In the genomic region with DNA sequence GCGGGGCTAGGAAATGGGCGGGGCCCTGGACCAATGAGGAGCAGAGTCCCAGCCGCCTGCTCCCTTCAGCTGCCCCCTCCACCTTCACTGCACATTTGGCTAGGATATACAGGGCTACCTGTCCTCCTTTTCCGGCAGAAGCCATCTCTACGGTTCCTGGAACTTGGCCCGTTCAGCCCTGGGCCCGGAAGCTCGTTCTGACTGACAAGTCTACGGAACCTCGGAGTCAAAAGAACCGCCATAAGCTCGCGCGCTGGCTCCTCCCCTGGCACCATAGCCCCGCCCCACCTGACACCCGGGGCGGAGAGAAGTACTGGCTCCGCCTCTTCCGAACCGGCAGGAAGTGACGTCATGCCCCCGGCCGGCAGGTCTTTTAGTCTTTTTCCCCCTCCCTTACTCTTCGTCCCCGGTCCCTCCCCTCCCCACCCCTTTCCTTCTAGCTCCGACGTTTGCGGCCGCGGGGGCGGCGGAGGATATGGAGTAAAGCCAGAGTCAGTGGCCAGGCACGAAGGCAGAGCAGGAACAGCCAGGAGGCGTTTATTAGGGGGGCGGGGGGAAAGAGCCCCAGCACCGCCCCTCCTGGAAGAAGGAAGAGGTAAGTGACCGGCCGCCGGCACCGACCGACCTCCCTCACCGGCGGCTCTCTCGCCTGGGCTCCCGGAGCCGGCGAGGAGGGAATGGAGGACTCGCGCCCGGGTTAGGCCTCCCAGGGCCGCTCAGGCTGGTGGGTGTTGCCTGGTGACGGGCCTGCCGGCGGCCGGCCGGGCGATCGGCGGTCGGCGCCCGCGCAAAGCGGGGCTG, we compare ENCODE assay signal across 8 cellular contexts. TPM values are rescaled to one million over a fixed set of nuclear protein-coding genes. Genes with fewer than 3 reads are reported as not detected.
DNase-seq lines count a peak whose midpoint lies in the region; ATAC-seq, FAIRE-seq and TF ChIP-seq lines count a peak whose summit lies in the region.

DEPDC4 (minus strand) TSS at position 278 of the 801 bp plus-strand sequence; CDS start at position 275, 3 bp downstream.
A gene with protein sequence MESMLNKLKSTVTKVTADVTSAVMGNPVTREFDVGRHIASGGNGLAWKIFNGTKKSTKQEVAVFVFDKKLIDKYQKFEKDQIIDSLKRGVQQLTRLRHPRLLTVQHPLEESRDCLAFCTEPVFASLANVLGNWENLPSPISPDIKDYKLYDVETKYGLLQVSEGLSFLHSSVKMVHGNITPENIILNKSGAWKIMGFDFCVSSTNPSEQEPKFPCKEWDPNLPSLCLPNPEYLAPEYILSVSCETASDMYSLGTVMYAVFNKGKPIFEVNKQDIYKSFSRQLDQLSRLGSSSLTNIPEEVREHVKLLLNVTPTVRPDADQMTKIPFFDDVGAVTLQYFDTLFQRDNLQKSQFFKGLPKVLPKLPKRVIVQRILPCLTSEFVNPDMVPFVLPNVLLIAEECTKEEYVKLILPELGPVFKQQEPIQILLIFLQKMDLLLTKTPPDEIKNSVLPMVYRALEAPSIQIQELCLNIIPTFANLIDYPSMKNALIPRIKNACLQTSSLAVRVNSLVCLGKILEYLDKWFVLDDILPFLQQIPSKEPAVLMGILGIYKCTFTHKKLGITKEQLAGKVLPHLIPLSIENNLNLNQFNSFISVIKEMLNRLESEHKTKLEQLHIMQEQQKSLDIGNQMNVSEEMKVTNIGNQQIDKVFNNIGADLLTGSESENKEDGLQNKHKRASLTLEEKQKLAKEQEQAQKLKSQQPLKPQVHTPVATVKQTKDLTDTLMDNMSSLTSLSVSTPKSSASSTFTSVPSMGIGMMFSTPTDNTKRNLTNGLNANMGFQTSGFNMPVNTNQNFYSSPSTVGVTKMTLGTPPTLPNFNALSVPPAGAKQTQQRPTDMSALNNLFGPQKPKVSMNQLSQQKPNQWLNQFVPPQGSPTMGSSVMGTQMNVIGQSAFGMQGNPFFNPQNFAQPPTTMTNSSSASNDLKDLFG (plus strand): TSS at position 376 of the 801 bp plus-strand sequence. CDS start 15,794 bp downstream, outside the sequence.

- H3K27ac ChIP-seq in MM.1S (ENCODE audit: low read length): peak within 1 kb of the TSS; percentile 91
- peak within 1 kb of the TSS; percentile 95 for H3K27ac ChIP-seq in neural cell (ENCODE audit: low read length)

- DNase-seq in HCEC 1CT (peak; percentile 97), MM.1S (peak; percentile 90), SHP77 treated with DMSO at 0.1 percent for 48 hours (lab: John Stamatoyannopoulos, UW) (peak; percentile 90), fibroblast of villous mesenchyme (ENCODE audit: low read depth) (peak; percentile 99)
- peak; percentile 91 for DNase-seq in activated gamma-delta T cell treated with anti-CD3 and anti-CD28 coated beads, Interleukin-2, amount 50 U/mL, for 16 hours (ENCODE audit: low read depth)
- peak; percentile 93 to 94 for DNase-seq in stimulated activated naive CD8-positive, alpha-beta T cell treated with anti-CD3 and anti-CD28 coated beads, Interleukin-15, amount 100 ng/mL, for 72 hours

- H3K4me1 Mint-ChIP-seq in stimulated activated naive CD8-positive, alpha-beta T cell treated with anti-CD3 and anti-CD28 coated beads, Interleukin-15, amount 100 ng/mL, for 72 hours: peaks cover 23% of the 10 kb centered on the region

- no peaks in the 10 kb centered on the region for H3K9me3 ChIP-seq in MM.1S (replicated peaks; ENCODE audit: insufficient read depth, low read length)
- H3K9me3 ChIP-seq in neural cell (ENCODE audit: low read length): no peaks in the 10 kb centered on the region

- peaks cover 16% of the 10 kb centered on the region for H3K4me1 ChIP-seq in MM.1S (ENCODE audit: low read length)

- H3K4me2 ChIP-seq in MM.1S (ENCODE audit: low read depth, low read length): peak within 1 kb of the TSS; percentile 77
- H3K4me2 ChIP-seq in neural cell (ENCODE audit: low read length): peak within 1 kb of the TSS; percentile 98

- H3K9ac ChIP-seq in MM.1S (ENCODE audit: low read length) (peak within 1 kb of the TSS; percentile 92), neural cell (ENCODE audit: low read length) (peak within 1 kb of the TSS; percentile 96)

- TF ChIP-seq CTCF in MM.1S (IDR thresholded peaks at IDR 0.05; ENCODE audit: low read length): no peak
- TF ChIP-seq CTCF in fibroblast of villous mesenchyme (IDR thresholded peaks at IDR 0.05; ENCODE audit: insufficient read depth, low read depth, low read length): no peak
- no peak for TF ChIP-seq CTCF in neural cell (IDR thresholded peaks at IDR 0.05; ENCODE audit: poor library complexity, severe bottlenecking)

- H3K36me3 ChIP-seq in MM.1S (replicated peaks; ENCODE audit: insufficient read depth, low read length): no peaks in the 10 kb centered on the region
- no peaks in the 10 kb centered on the region for H3K36me3 ChIP-seq in neural cell (ENCODE audit: insufficient read depth, low read length)

- H3K27ac Mint-ChIP-seq in stimulated activated naive CD8-positive, alpha-beta T cell treated with anti-CD3 and anti-CD28 coated beads, Interleukin-15, amount 100 ng/mL, for 72 hours: peak within 1 kb of the TSS; percentile 99

- H3K27me3 ChIP-seq in MM.1S (replicated peaks; ENCODE audit: insufficient read depth, low read length) (no peaks in the 10 kb centered on the region), neural cell (ENCODE audit: insufficient read depth, low read depth, low read length) (no peaks in the 10 kb centered on the region)

- H3K4me3 ChIP-seq in MM.1S (ENCODE audit: low read length) (peak within 1 kb of the TSS; percentile 80), fibroblast of villous mesenchyme (ENCODE audit: low read depth, low read length) (peak within 1 kb of the TSS; percentile 93), neural cell (ENCODE audit: low read length) (peak within 1 kb of the TSS; percentile 92)

- no peaks in the 10 kb centered on the region for H3K27me3 Mint-ChIP-seq in stimulated activated naive CD8-positive, alpha-beta T cell treated with anti-CD3 and anti-CD28 coated beads, Interleukin-15, amount 100 ng/mL, for 72 hours

- no peak for TF ChIP-seq EP300 in neural cell (conservative IDR thresholded peaks at IDR 0.05; ENCODE audit: poor library complexity, severe bottlenecking)

- peak within 1 kb of the TSS; percentile 91 for H2AFZ ChIP-seq in MM.1S (ENCODE audit: low read length)
- peak within 1 kb of the TSS; percentile 95 for H2AFZ ChIP-seq in neural cell (ENCODE audit: low read depth, low read length)

- peak; percentile 95 for FAIRE-seq in G401.6 (lab: Jason Lieb, UNC)

- no peak for TF ChIP-seq RAD21 in neural cell (conservative IDR thresholded peaks at IDR 0.05)

- peaks cover 10% of the 10 kb centered on the region; the same call in 1 of the 2 replicates for H3F3A ChIP-seq in MM.1S (ENCODE audit: insufficient read depth, low read length)
- no peaks in the 10 kb centered on the region for H3F3A ChIP-seq in neural cell (ENCODE audit: insufficient read depth, low read length, poor library complexity, severe bottlenecking)

- H3K9me2 ChIP-seq in MM.1S (replicated peaks; ENCODE audit: insufficient read depth, low read length) (no peaks in the 10 kb centered on the region), neural cell (ENCODE audit: insufficient read depth, low read length) (no peaks in the 10 kb centered on the region)

- H3K79me2 ChIP-seq in MM.1S (ENCODE audit: low read length): peaks cover 47% of the 10 kb centered on the region
- H3K79me2 ChIP-seq in neural cell (replicated peaks; ENCODE audit: insufficient read depth, low read length): peaks cover 46% of the 10 kb centered on the region

- H4K20me1 ChIP-seq in MM.1S (ENCODE audit: insufficient read depth, low read length) (no peaks in the 10 kb centered on the region), neural cell (ENCODE audit: insufficient read depth) (peaks cover 4% of the 10 kb centered on the region)

- H3K9me3 Mint-ChIP-seq in stimulated activated naive CD8-positive, alpha-beta T cell treated with anti-CD3 and anti-CD28 coated beads, Interleukin-15, amount 100 ng/mL, for 72 hours: no peaks in the 10 kb centered on the region

- H3K4me3 Mint-ChIP-seq in stimulated activated naive CD8-positive, alpha-beta T cell treated with anti-CD3 and anti-CD28 coated beads, Interleukin-15, amount 100 ng/mL, for 72 hours: peak within 1 kb of the TSS; percentile 94 to 100

- ATAC-seq in stimulated activated naive CD8-positive, alpha-beta T cell treated with anti-CD3 and anti-CD28 coated beads, Interleukin-15, amount 100 ng/mL, for 72 hours: peak; percentile 91

TF ChIP-seq in neural cell, 6 proteins besides CTCF, POLR2A, EP300 and RAD21 (continues in another document):
- TF ChIP-seq POLR2AphosphoS5 (IDR thresholded peaks at IDR 0.05) (peak; percentile 93), REST (IDR thresholded peaks at IDR 0.05; ENCODE audit: borderline replicate concordance) (peak; percentile 73), EZH2 (IDR thresholded peaks at IDR 0.05; ENCODE audit: borderline replicate concordance, insufficient read depth, low read length, poor library complexity, severe bottlenecking) (no peak), TAF1 (IDR thresholded peaks at IDR 0.05; ENCODE audit: low read depth) (peak; percentile 58), SMC3 (conservative IDR thresholded peaks at IDR 0.05; ENCODE audit: poor library complexity) (no peak)

RNA-seq across cellular contexts. Expression of gene DEPDC4, which starts in this region (rescaled TPM):
- 0.64 and 1.7 TPM in 2 replicates for total RNA-seq in fibroblast of villous mesenchyme
- polyA plus RNA-seq in neural cell: 1.2 TPM in 1 of 2 replicates, not detected in the other
- polyA minus RNA-seq in neural cell: 0.93 and 1.2 TPM in 2 replicates

RNA-seq across cellular contexts. Expression of the second gene that starts in this region (rescaled TPM):
- total RNA-seq in fibroblast of villous mesenchyme: 58.6 and 76.0 TPM in 2 replicates
- 80.9 and 101 TPM in 2 replicates for polyA plus RNA-seq in neural cell
- 189 and 212 TPM in 2 replicates for polyA minus RNA-seq in neural cell

Comparison
In these comparisons a context has a peak if more than half of its experiments do, and no peak if none do; other contexts are left out.
1. Peak in every context shown above with its lines: DNase-seq, ATAC-seq, H3K4me3 ChIP-seq and H3K27ac ChIP-seq.